Comparison of ENCODE assay signal across 8 cellular contexts in the genomic region with DNA sequence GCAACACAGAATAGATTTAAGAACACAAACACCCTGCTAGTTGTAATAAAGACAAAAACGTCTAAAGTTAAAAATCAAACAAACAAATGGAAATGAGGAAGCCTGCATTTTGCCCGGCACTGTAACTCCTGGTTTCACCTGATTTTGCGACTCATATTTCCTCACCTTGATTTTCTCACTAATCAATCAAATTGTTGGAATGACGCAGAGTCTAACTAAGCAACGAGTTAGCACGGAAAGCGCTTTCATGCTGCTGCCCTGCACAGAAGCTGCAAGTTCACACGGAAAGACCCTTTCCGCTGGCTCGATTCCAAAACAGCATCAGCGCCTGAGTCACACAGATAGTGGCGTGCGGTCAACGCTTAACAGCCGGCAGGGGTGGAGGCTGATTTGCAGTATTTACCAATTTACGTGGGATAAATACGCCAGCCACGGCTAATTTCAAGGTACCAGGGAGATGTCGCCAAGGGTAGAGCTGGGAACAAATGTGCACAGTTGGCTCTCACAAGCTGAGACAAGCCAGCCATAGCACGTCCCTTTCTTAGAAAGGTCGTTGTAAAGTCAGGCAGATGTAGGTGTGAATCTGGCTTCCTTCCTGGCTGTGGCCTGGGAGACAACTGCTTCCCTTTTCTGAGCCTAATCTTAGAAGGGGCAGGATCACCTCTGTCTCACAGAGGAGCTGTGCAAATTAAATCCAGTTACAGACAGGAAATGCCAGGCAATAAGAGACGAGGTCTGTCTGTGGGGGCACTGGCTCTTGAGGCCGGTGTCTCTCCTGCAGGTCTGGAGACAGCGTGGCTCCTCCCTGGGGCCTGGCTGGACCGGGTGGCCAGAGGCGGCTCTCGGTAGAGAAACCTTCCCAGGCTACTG.
A peak's percentile ranks its signal among the peaks of the same experiment; 100 is the strongest.
DNase-seq lines count a peak whose midpoint lies in the region; ATAC-seq lines count a peak whose summit lies in the region.

No MANE protein-coding gene starts in this region.

- intact Hi-C loops in Right ventricle myocardium superior (cut with DNase I) = no loop called here

- peak overlapping the region; percentile 82 for H3K4me3 Mint-ChIP-seq in activated T-helper 17 cell treated with anti-CD3 and anti-CD28 coated beads, Interleukin-2, amount 50 U/mL, for 72 hours

- H3K36me3 Mint-ChIP-seq in activated T-helper 17 cell treated with anti-CD3 and anti-CD28 coated beads, Interleukin-2, amount 50 U/mL, for 72 hours (ENCODE audit: low read depth) = no peaks in the 10 kb centered on the region

- peak overlapping the region; percentile 88 for H3K27ac Mint-ChIP-seq in activated T-helper 17 cell treated with anti-CD3 and anti-CD28 coated beads, Interleukin-2, amount 50 U/mL, for 72 hours

- ATAC-seq in HG03159 (IDR thresholded peaks at IDR 0.05; ENCODE audit: unreplicated experiment) = peak; percentile 73
- ATAC-seq in activated T-helper 17 cell treated with anti-CD3 and anti-CD28 coated beads, Interleukin-2, amount 50 U/mL, for 72 hours (replicated peaks) = peak; percentile 97
- peak; percentile 42 for ATAC-seq in Right ventricle myocardium superior (ENCODE audit: poor library complexity)

- no peaks in the 10 kb centered on the region for H3K9me3 Mint-ChIP-seq in activated T-helper 17 cell treated with anti-CD3 and anti-CD28 coated beads, Interleukin-2, amount 50 U/mL, for 72 hours

- DNase-seq in DMS 273 (lab: John Stamatoyannopoulos, UW; ENCODE audit: unreplicated experiment) = peak; percentile 66
- no peak for DNase-seq in DMS 273 treated with DMSO at 0.1 percent for 48 hours (lab: John Stamatoyannopoulos, UW)
- DNase-seq in RPMI7951 (ENCODE audit: low read depth) = peak; percentile 92
- DNase-seq in Right ventricle myocardium superior = peak; percentile 69
- DNase-seq in stimulated activated CD4-positive, alpha-beta T cell treated with anti-CD3 and anti-CD28 coated beads, Interleukin-12 subunit alpha, Interleukin-12 subunit beta, amount 100 ng/mL, for 4 hours = peak; percentile 68
- no peak for DNase-seq in ecto neural progenitor cell (ENCODE audit: low spot score)

- peaks cover 19% of the 10 kb centered on the region for H3K4me1 Mint-ChIP-seq in activated T-helper 17 cell treated with anti-CD3 and anti-CD28 coated beads, Interleukin-2, amount 50 U/mL, for 72 hours

- no peaks in the 10 kb centered on the region for H3K27me3 Mint-ChIP-seq in activated T-helper 17 cell treated with anti-CD3 and anti-CD28 coated beads, Interleukin-2, amount 50 U/mL, for 72 hours

Comparison
In these comparisons a context has a peak if more than half of its experiments do, and no peak if none do; other contexts are left out.
1. DNase-seq: peak in DMS 273 (single experiment), RPMI7951 (single experiment), Right ventricle myocardium superior (single experiment) and stimulated activated CD4-positive, alpha-beta T cell treated with anti-CD3 and anti-CD28 coated beads, Interleukin-12 subunit alpha, Interleukin-12 subunit beta, amount 100 ng/mL, for 4 hours (single experiment); none in DMS 273 treated with DMSO at 0.1 percent for 48 hours (single experiment) and ecto neural progenitor cell (single experiment).
2. ATAC-seq: peak in every context shown above with its lines; median percentile 97 in activated T-helper 17 cell treated with anti-CD3 and anti-CD28 coated beads, Interleukin-2, amount 50 U/mL, for 72 hours; 73 in HG03159; 42 in Right ventricle myocardium superior.